ENCODE assay signal across 13 cellular contexts in the genomic region with DNA sequence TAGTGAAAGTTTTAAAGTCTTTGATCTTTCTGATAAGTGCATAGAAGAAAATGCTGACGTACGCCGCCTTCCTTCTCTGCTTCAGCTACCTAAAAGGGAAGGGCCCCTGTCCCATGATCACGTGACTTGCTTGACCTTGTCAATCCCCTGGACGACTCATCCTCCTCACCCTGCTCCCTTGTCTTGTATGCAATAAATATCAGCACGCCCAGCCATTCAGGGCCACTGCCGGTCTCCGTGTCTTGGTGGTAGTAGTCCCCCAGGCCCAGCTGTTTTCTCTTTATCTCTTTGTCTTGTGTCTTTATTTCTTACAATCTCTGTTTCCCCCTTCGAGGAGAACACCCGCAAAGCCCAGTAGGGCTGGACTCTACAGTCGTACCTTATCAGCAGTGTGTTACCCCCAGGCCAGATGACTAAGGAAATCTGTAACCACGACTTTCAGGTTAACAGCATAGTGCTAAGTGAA. TPM values are rescaled to one million over a fixed set of nuclear protein-coding genes. Genes with fewer than 3 reads are reported as not detected.
DNase-seq lines count a peak whose midpoint lies in the region; ATAC-seq, FAIRE-seq and TF ChIP-seq lines count a peak whose summit lies in the region.
"Had no signal": no experiment of that assay in that cellular context is flagged by ENCODE, and none has a peak within 500 bp of the region (broad histone marks: within the 10 kb centered on the region; RNA-seq: fewer than 3 reads in every experiment).

No MANE protein-coding gene starts in this region.

- POLR2A ChIA-PET in Caco-2 (lab: Charles Lee): no interaction called here
- POLR2A ChIA-PET in naive thymus-derived CD8-positive, alpha-beta T cell (lab: Charles Lee): interaction anchor here (0.6 to 1.6 kb wide), 2 partner anchors 10 to 178 kb away, joined by 3 read pairs; no protein-coding TSS in a partner anchor

- DNase-seq in Caco-2 (peak; percentile 59 to 82), RCC 7860 (ENCODE audit: low spot score) (peak; percentile 10), psoas muscle (no peak), NCI-H774 (lab: John Stamatoyannopoulos, UW) (no peak), germinal center (ENCODE audit: low spot score) (no peak), NCI-H2196 (lab: John Stamatoyannopoulos, UW; ENCODE audit: unreplicated experiment) (no peak)
- DNase-seq in activated T-helper 2 cell treated with anti-CD3 and anti-CD28 coated beads, Interferon-gamma antibody, Interleukin-2, Interleukin-4, amounts not matched to agents 10 μg/mL and 5 μg/mL and 100 μg/mL, durations not matched to agents 14 hours and 24 hours and 36 hours (ENCODE audit: low spot score): peak; percentile 18
- peak in 1 of 10 donors; percentile 25 for DNase-seq in naive thymus-derived CD8-positive, alpha-beta T cell
- DNase-seq: amniotic stem cell; MG63; stimulated activated naive B cell treated with anti-CD40 and anti-IgM and Interleukin-4, amounts not matched to agents 10 μg/mL and 1 μg/mL and 100 μg/mL, for 72 hours had no signal

- 81 to 87% (median 81%) methylated on average over 12 of the region's 12 CpGs for WGBS in psoas muscle, 3 donors

- H3K36me3 ChIP-seq in Caco-2 (ENCODE audit: control insufficient read depth, insufficient read depth, low read length) (0 out of 2 replicates have a peak, but pooled peaks cover 3% of the 10 kb centered on the region), psoas muscle (ENCODE audit: insufficient read depth in 1 of 2, low read depth in 1 of 2) (peaks cover 15 to 88% of the 10 kb centered on the region in 2 donors)

- CTCF ChIA-PET in Caco-2 (lab: Charles Lee): no interaction called here

- H3K9me3 ChIP-seq in Caco-2 (no peaks in the 10 kb centered on the region), psoas muscle (no peaks in the 10 kb centered on the region)
- H3K9me3 ChIP-seq: MG63 had no signal

- FAIRE-seq in RCC 7860 (lab: Jason Lieb, UNC): no peak
- FAIRE-seq: endometrium had no signal

- H3K4me1 ChIP-seq in Caco-2: peaks cover 37% of the 10 kb centered on the region
- H3K4me1 ChIP-seq in psoas muscle: peaks cover 9% of the 10 kb centered on the region

- BruUV-seq in Caco-2 (replicated peaks; lab: Mats Ljungman, UMichigan): no TSS peak

- H3K27ac ChIP-seq in psoas muscle: no peak overlapping the region
- H3K27ac ChIP-seq: C4-2B had no signal

- peak overlapping the region; percentile 1 for H3K4me3 Mint-ChIP-seq in Caco-2 (ENCODE audit: unreplicated experiment)
- H3K4me3 Mint-ChIP-seq in activated T-helper 2 cell treated with anti-CD3 and anti-CD28 coated beads, Interferon-gamma antibody, Interleukin-2, Interleukin-4, amounts not matched to agents 10 μg/mL and 5 μg/mL and 100 μg/mL, durations not matched to agents 14 hours and 24 hours and 36 hours (ENCODE audit: low read depth): peak overlapping the region; percentile 64
- peak overlapping the region in 9 of 10 donors; percentile 26 to 69 (median 52) for H3K4me3 Mint-ChIP-seq in naive thymus-derived CD8-positive, alpha-beta T cell
- H3K4me3 Mint-ChIP-seq: stimulated activated naive B cell treated with anti-CD40 and anti-IgM and Interleukin-4, amounts not matched to agents 10 μg/mL and 1 μg/mL and 100 μg/mL, for 72 hours had no signal

- no peak for ATAC-seq in naive thymus-derived CD8-positive, alpha-beta T cell
- no peak for ATAC-seq in psoas muscle
- ATAC-seq: stimulated activated naive B cell treated with anti-CD40 and anti-IgM and Interleukin-4, amounts not matched to agents 10 μg/mL and 1 μg/mL and 100 μg/mL, for 72 hours had no signal

- intact Hi-C loops in Caco-2 (cut with micrococcal nuclease; ENCODE audit: unreplicated experiment): no loop called here
- intact Hi-C loops in activated T-helper 2 cell treated with anti-CD3 and anti-CD28 coated beads, Interferon-gamma antibody, Interleukin-2, Interleukin-4, amounts not matched to agents 10 μg/mL and 5 μg/mL and 100 μg/mL, durations not matched to agents 14 hours and 24 hours and 36 hours (cut with micrococcal nuclease): no loop called here
- intact Hi-C loops in psoas muscle (cut with DNase I): no loop called here

- H3K27me3 ChIP-seq in Caco-2 (replicated peaks; ENCODE audit: control insufficient read depth, insufficient read depth, low read length) (no peaks in the 10 kb centered on the region), psoas muscle (ENCODE audit: insufficient read depth in 3 of 3, low read length in 2 of 3) (no peaks in the 10 kb centered on the region)
- H3K27me3 ChIP-seq: MG63 had no signal

- H3K4me1 Mint-ChIP-seq in Caco-2 (ENCODE audit: low read depth, unreplicated experiment): peaks cover 28% of the 10 kb centered on the region
- peaks cover 76% of the 10 kb centered on the region for H3K4me1 Mint-ChIP-seq in activated T-helper 2 cell treated with anti-CD3 and anti-CD28 coated beads, Interferon-gamma antibody, Interleukin-2, Interleukin-4, amounts not matched to agents 10 μg/mL and 5 μg/mL and 100 μg/mL, durations not matched to agents 14 hours and 24 hours and 36 hours (ENCODE audit: low read depth)
- peaks cover 30 to 84% (median 77%) of the 10 kb centered on the region in 4 donors for H3K4me1 Mint-ChIP-seq in naive thymus-derived CD8-positive, alpha-beta T cell

- no peak for TF ChIP-seq CTCF in Caco-2 (IDR thresholded peaks at IDR 0.05; ENCODE audit: insufficient read depth in 1 of 2, low read depth in 1 of 2, low read length in 1 of 2, severe bottlenecking in 1 of 2, unreplicated experiment in 1 of 2)
- no peak for TF ChIP-seq CTCF in psoas muscle (IDR thresholded peaks at IDR 0.05)

- H3K4me3 ChIP-seq in Caco-2 (ENCODE audit: low read depth, low read length): no peak overlapping the region
- no peak overlapping the region for H3K4me3 ChIP-seq in psoas muscle
- H3K4me3 ChIP-seq: MG63 had no signal

- H3K9me3 Mint-ChIP-seq in Caco-2 (ENCODE audit: unreplicated experiment): no peaks in the 10 kb centered on the region
- H3K9me3 Mint-ChIP-seq in activated T-helper 2 cell treated with anti-CD3 and anti-CD28 coated beads, Interferon-gamma antibody, Interleukin-2, Interleukin-4, amounts not matched to agents 10 μg/mL and 5 μg/mL and 100 μg/mL, durations not matched to agents 14 hours and 24 hours and 36 hours: no peaks in the 10 kb centered on the region
- H3K9me3 Mint-ChIP-seq in naive thymus-derived CD8-positive, alpha-beta T cell: no peaks in the 10 kb centered on the region
- H3K9me3 Mint-ChIP-seq: stimulated activated naive B cell treated with anti-CD40 and anti-IgM and Interleukin-4, amounts not matched to agents 10 μg/mL and 1 μg/mL and 100 μg/mL, for 72 hours had no signal

- peaks cover 90% of the 10 kb centered on the region for H3K36me3 Mint-ChIP-seq in Caco-2 (ENCODE audit: insufficient read depth, unreplicated experiment)
- H3K36me3 Mint-ChIP-seq in activated T-helper 2 cell treated with anti-CD3 and anti-CD28 coated beads, Interferon-gamma antibody, Interleukin-2, Interleukin-4, amounts not matched to agents 10 μg/mL and 5 μg/mL and 100 μg/mL, durations not matched to agents 14 hours and 24 hours and 36 hours (ENCODE audit: low read depth): peaks cover 92% of the 10 kb centered on the region
- H3K36me3 Mint-ChIP-seq in naive thymus-derived CD8-positive, alpha-beta T cell: peaks cover 14 to 76% (median 29%) of the 10 kb centered on the region in 3 donors

- H3K27me3 Mint-ChIP-seq in Caco-2 (ENCODE audit: insufficient read depth, unreplicated experiment): no peaks in the 10 kb centered on the region
- H3K27me3 Mint-ChIP-seq in activated T-helper 2 cell treated with anti-CD3 and anti-CD28 coated beads, Interferon-gamma antibody, Interleukin-2, Interleukin-4, amounts not matched to agents 10 μg/mL and 5 μg/mL and 100 μg/mL, durations not matched to agents 14 hours and 24 hours and 36 hours (ENCODE audit: low read depth): no peaks in the 10 kb centered on the region
- no peaks in the 10 kb centered on the region for H3K27me3 Mint-ChIP-seq in naive thymus-derived CD8-positive, alpha-beta T cell
- H3K27me3 Mint-ChIP-seq: stimulated activated naive B cell treated with anti-CD40 and anti-IgM and Interleukin-4, amounts not matched to agents 10 μg/mL and 1 μg/mL and 100 μg/mL, for 72 hours had no signal

- H3K27ac Mint-ChIP-seq in Caco-2 (ENCODE audit: unreplicated experiment): peak overlapping the region; percentile 71
- H3K27ac Mint-ChIP-seq in activated T-helper 2 cell treated with anti-CD3 and anti-CD28 coated beads, Interferon-gamma antibody, Interleukin-2, Interleukin-4, amounts not matched to agents 10 μg/mL and 5 μg/mL and 100 μg/mL, durations not matched to agents 14 hours and 24 hours and 36 hours: peak overlapping the region; percentile 91
- H3K27ac Mint-ChIP-seq in naive thymus-derived CD8-positive, alpha-beta T cell: peak overlapping the region; percentile 74 to 94 (median 90)
- H3K27ac Mint-ChIP-seq: stimulated activated naive B cell treated with anti-CD40 and anti-IgM and Interleukin-4, amounts not matched to agents 10 μg/mL and 1 μg/mL and 100 μg/mL, for 72 hours had no signal

RNA-seq across cellular contexts. Expression of gene NUP50, which starts 6.3 kb away (rescaled TPM):
- 122 and 128 TPM in 2 replicates for total RNA-seq in Caco-2 (2022)
- 150 and 165 TPM in 2 replicates for total RNA-seq in activated T-helper 2 cell treated with anti-CD3 and anti-CD28 coated beads, Interferon-gamma antibody, Interleukin-2, Interleukin-4, amounts not matched to agents 10 μg/mL and 5 μg/mL and 100 μg/mL, durations not matched to agents 14 hours and 24 hours and 36 hours
- 100 to 1,000 TPM; 103 to 111 TPM for total RNA-seq in naive thymus-derived CD8-positive, alpha-beta T cell
- polyA plus RNA-seq in naive thymus-derived CD8-positive, alpha-beta T cell: 10 to 100 TPM; 45.2 to 73.1 (median 46.9) TPM
- total RNA-seq in psoas muscle: 10 to 100 TPM; 17.1 to 26.6 (median 21.6) TPM
- 10 to 100 TPM in 2 of 3 donors, 1 to 10 TPM in 1; 6.1 to 21.1 (median 11.8) TPM for polyA plus RNA-seq in psoas muscle

Comparison
In these comparisons a context has a peak if more than half of its experiments do, and no peak if none do; other contexts are left out.
1. DNase-seq: peak in Caco-2 (2 of 2), RCC 7860 (single experiment) and activated T-helper 2 cell treated with anti-CD3 and anti-CD28 coated beads, Interferon-gamma antibody, Interleukin-2, Interleukin-4, amounts not matched to agents 10 μg/mL and 5 μg/mL and 100 μg/mL, durations not matched to agents 14 hours and 24 hours and 36 hours (single experiment); none in psoas muscle (0 of 2), NCI-H774 (single experiment), germinal center (single experiment) and NCI-H2196 (single experiment).
2. H3K4me3 Mint-ChIP-seq: peak in every context shown above with its lines; median percentile 64 in activated T-helper 2 cell treated with anti-CD3 and anti-CD28 coated beads, Interferon-gamma antibody, Interleukin-2, Interleukin-4, amounts not matched to agents 10 μg/mL and 5 μg/mL and 100 μg/mL, durations not matched to agents 14 hours and 24 hours and 36 hours; 52 in naive thymus-derived CD8-positive, alpha-beta T cell; 1 in Caco-2.
3. Peak in every context shown above with its lines, with median percentiles within 50 percentile points of each other: H3K27ac Mint-ChIP-seq.